27 cellular contexts compared by ENCODE assay signal in the genomic region with DNA sequence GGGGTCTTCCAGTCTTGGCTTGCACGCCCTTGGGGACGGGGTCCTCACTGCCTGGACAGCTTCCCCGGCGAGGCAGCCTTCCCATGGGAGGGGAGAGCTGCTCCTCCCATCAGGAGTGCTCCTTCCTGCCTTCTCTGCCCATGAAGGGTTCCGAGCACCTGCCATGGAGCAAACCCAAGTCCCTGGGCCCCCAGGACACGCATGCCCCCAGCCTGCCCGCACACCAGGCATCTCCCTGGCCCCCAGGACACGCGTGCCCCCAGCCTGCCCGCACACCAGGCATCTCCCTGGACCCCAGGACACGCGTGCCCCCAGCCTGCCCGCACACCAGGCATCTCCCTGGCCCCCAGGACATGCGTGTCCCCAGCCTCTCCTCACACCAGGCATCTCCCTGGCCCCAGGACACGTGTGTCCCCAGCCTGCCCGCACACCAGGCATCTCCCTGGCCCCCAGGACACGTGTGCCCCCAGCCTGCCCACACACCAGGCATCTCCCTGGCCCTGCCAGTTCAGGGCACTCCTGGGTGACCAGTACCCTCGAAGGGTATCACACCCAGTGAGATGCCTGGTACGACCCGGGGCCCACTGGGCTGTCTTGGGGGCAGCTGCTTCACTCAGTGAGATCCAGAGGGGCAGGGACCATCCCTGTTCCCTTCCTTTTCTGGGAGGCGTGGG. TPM values are rescaled to one million over a fixed set of nuclear protein-coding genes. Genes with fewer than 3 reads are reported as not detected.
"Had no signal": no experiment of that assay in that cellular context is flagged by ENCODE, and none has a peak within 500 bp of the region (broad histone marks: within the 10 kb centered on the region; RNA-seq: fewer than 3 reads in every experiment).

No MANE protein-coding gene starts in this region.

- H3K4me3 ChIP-seq: esophagus squamous epithelium, gastroesophageal sphincter, lower lobe of right lung, skin epidermis, tibial nerve, uterus had no signal

- H3K36me3 Mint-ChIP-seq: activated naive CD4-positive, alpha-beta T cell treated with anti-CD3 and anti-CD28 coated beads, Interleukin-2, amount 50 U/mL, for 72 hours; naive B cell; stimulated activated effector memory CD8-positive, alpha-beta T cell treated with anti-CD3 and anti-CD28 coated beads, Interleukin-12 subunit alpha, Interleukin-12 subunit beta, amount 100 ng/mL, for 72 hours; T-cell had no signal

- H3K9me3 Mint-ChIP-seq: activated naive CD4-positive, alpha-beta T cell treated with anti-CD3 and anti-CD28 coated beads, Interleukin-2, amount 50 U/mL, for 72 hours; activated T-cell treated with anti-CD3 and anti-CD28 coated beads, Interleukin-2, amount 50 U/mL, for 24 hours; activated T-helper 17 cell treated with anti-CD3 and anti-CD28 coated beads, Interleukin-2, amount 50 U/mL, for 72 hours; endodermal cell; naive B cell; stimulated activated effector memory CD8-positive, alpha-beta T cell treated with anti-CD3 and anti-CD28 coated beads, Interleukin-12 subunit alpha, Interleukin-12 subunit beta, amount 100 ng/mL, for 72 hours; stimulated activated naive CD8-positive, alpha-beta T cell treated with anti-CD3 and anti-CD28 coated beads, Interleukin-15, amount 100 ng/mL, for 72 hours; T-cell had no signal

- H3K27ac ChIP-seq: esophagus squamous epithelium, gastroesophageal sphincter, lower lobe of right lung, skin epidermis, tibial nerve, uterus had no signal

- H3K4me1 Mint-ChIP-seq: activated T-helper 17 cell treated with anti-CD3 and anti-CD28 coated beads, Interleukin-2, amount 50 U/mL, for 72 hours; endodermal cell; stimulated activated effector memory CD8-positive, alpha-beta T cell treated with anti-CD3 and anti-CD28 coated beads, Interleukin-12 subunit alpha, Interleukin-12 subunit beta, amount 100 ng/mL, for 72 hours; T-cell had no signal

- H3K27me3 ChIP-seq: uterus had no signal

- H3K4me3 Mint-ChIP-seq: activated T-cell treated with anti-CD3 and anti-CD28 coated beads, Interleukin-2, amount 50 U/mL, for 24 hours; activated T-helper 17 cell treated with anti-CD3 and anti-CD28 coated beads, Interleukin-2, amount 50 U/mL, for 72 hours; endodermal cell; naive B cell; stimulated activated effector memory CD8-positive, alpha-beta T cell treated with anti-CD3 and anti-CD28 coated beads, Interleukin-12 subunit alpha, Interleukin-12 subunit beta, amount 100 ng/mL, for 72 hours; stimulated activated naive CD8-positive, alpha-beta T cell treated with anti-CD3 and anti-CD28 coated beads, Interleukin-15, amount 100 ng/mL, for 72 hours; T-cell had no signal

- DNase-seq: activated CD4-positive, alpha-beta T cell treated with anti-CD3 and anti-CD28 coated beads for 1 hour; activated CD4-positive, alpha-beta T cell treated with anti-CD3 and anti-CD28 coated beads, Interleukin-2, amount 50 U/mL, for 1 hour; activated CD8-positive, alpha-beta memory T cell treated with anti-CD3 and anti-CD28 coated beads, Interleukin-2, amount 50 U/mL, for 4 hours; activated T-cell treated with anti-CD3 and anti-CD28 coated beads, Interleukin-2, amount 50 U/mL, for 24 hours; cerebellar nuclear complex; cortex of kidney; endodermal cell; esophagus squamous epithelium; mesendoderm; naive B cell; occipital lobe; stimulated activated CD4-positive, alpha-beta T cell treated with anti-CD3 and anti-CD28 coated beads, Interleukin-2, amount 100 ng/mL, for 24 hours; stimulated activated naive CD8-positive, alpha-beta T cell treated with anti-CD3 and anti-CD28 coated beads, Interleukin-15, amount 100 ng/mL, for 72 hours; uterus had no signal

- H3K4me1 ChIP-seq: uterus had no signal

- FAIRE-seq: astrocyte, bronchial epithelial cell, TTC549 had no signal

- H3K27me3 Mint-ChIP-seq: progenitor cell of endocrine pancreas had no signal

- H3K36me3 ChIP-seq: esophagus squamous epithelium, gastroesophageal sphincter, lower lobe of right lung, tibial nerve, uterus had no signal

- ATAC-seq: activated naive CD4-positive, alpha-beta T cell treated with anti-CD3 and anti-CD28 coated beads, Interleukin-2, amount 50 U/mL, for 72 hours; activated T-helper 17 cell treated with anti-CD3 and anti-CD28 coated beads, Interleukin-2, amount 50 U/mL, for 72 hours; gastroesophageal sphincter; lower lobe of right lung; stimulated activated effector memory CD8-positive, alpha-beta T cell treated with anti-CD3 and anti-CD28 coated beads, Interleukin-12 subunit alpha, Interleukin-12 subunit beta, amount 100 ng/mL, for 72 hours; T-cell had no signal

- H3K27ac Mint-ChIP-seq: activated T-cell treated with anti-CD3 and anti-CD28 coated beads, Interleukin-2, amount 50 U/mL, for 24 hours; activated T-helper 17 cell treated with anti-CD3 and anti-CD28 coated beads, Interleukin-2, amount 50 U/mL, for 72 hours; endodermal cell; naive B cell; progenitor cell of endocrine pancreas; stimulated activated effector memory CD8-positive, alpha-beta T cell treated with anti-CD3 and anti-CD28 coated beads, Interleukin-12 subunit alpha, Interleukin-12 subunit beta, amount 100 ng/mL, for 72 hours; stimulated activated naive CD8-positive, alpha-beta T cell treated with anti-CD3 and anti-CD28 coated beads, Interleukin-15, amount 100 ng/mL, for 72 hours; T-cell had no signal

- H3K9me3 ChIP-seq: esophagus squamous epithelium, gastroesophageal sphincter, lower lobe of right lung, tibial nerve, uterus had no signal

RNA-seq across cellular contexts. Expression of a gene that starts 21.7 kb away (rescaled TPM):
- total RNA-seq: bronchial epithelial cell, esophagus squamous epithelium, gastroesophageal sphincter, lower lobe of right lung had no signal

RNA-seq across cellular contexts. Expression of a gene that starts 46.4 kb away (rescaled TPM):
- total RNA-seq: activated naive CD4-positive, alpha-beta T cell treated with anti-CD3 and anti-CD28 coated beads, Interleukin-2, amount 50 U/mL, for 72 hours; activated T-helper 17 cell treated with anti-CD3 and anti-CD28 coated beads, Interleukin-2, amount 50 U/mL, for 72 hours; bronchial epithelial cell; esophagus squamous epithelium; gastroesophageal sphincter; lower lobe of right lung; mucosa of gallbladder; T-cell had no signal
